Comparison of ENCODE assay signal across 8 cellular contexts in genomic region chr6:45663181-45664180, GRCh38.
DNase-seq lines count a peak whose midpoint lies in the region; ATAC-seq lines count a peak whose summit lies in the region.

No MANE protein-coding gene starts in this region.

- peaks cover 3% of the 10 kb centered on the region for H3K36me3 Mint-ChIP-seq in central memory CD8-positive, alpha-beta T cell (ENCODE audit: insufficient read depth)

- ATAC-seq in central memory CD8-positive, alpha-beta T cell (replicated peaks; ENCODE audit: extremely low read depth, poor library complexity, severe bottlenecking): peak; percentile 63

- peaks cover 16% of the 10 kb centered on the region for H3K4me1 Mint-ChIP-seq in central memory CD8-positive, alpha-beta T cell

- H3K27ac Mint-ChIP-seq in central memory CD8-positive, alpha-beta T cell (ENCODE audit: low read depth): peak overlapping the region; percentile 41

- DNase-seq in NCI-H1417 (lab: John Stamatoyannopoulos, UW) (peak in 2 of 3 experiments; percentile 48 to 54), NCI-H1417 treated with DMSO at 0.1 percent for 48 hours (lab: John Stamatoyannopoulos, UW) (no peak), medulla oblongata (ENCODE audit: extremely low spot score) (peak; percentile 53), NCI-H1436 treated with DMSO at 0.1 percent for 48 hours (lab: John Stamatoyannopoulos, UW) (no peak), amniotic stem cell (lab: John Stamatoyannopoulos, UW) (no peak)
- DNase-seq in central memory CD8-positive, alpha-beta T cell (ENCODE audit: low spot score in 2 of 2): no peak
- peak; percentile 29 to 31 for DNase-seq in stimulated activated CD8-positive, alpha-beta memory T cell treated with anti-CD3 and anti-CD28 coated beads, Interleukin-2, amount 100 ng/mL, for 48 hours (ENCODE audit: low read depth in 2 of 2)
- DNase-seq in NK-92 treated with Interleukin-12 subunit alpha and Interleukin-12 subunit beta, amount 100 ng/mL, for 24 hours (lab: John Stamatoyannopoulos, UW): no peak

- H3K27me3 Mint-ChIP-seq in central memory CD8-positive, alpha-beta T cell: peaks cover 17% of the 10 kb centered on the region

- peak overlapping the region; percentile 55 for H3K4me3 Mint-ChIP-seq in central memory CD8-positive, alpha-beta T cell

- H3K9me3 Mint-ChIP-seq in central memory CD8-positive, alpha-beta T cell: no peaks in the 10 kb centered on the region

Comparison
In these comparisons a context has a peak if more than half of its experiments do, and no peak if none do; other contexts are left out.
1. DNase-seq: peak in NCI-H1417 (2 of 3), medulla oblongata (single experiment) and stimulated activated CD8-positive, alpha-beta memory T cell treated with anti-CD3 and anti-CD28 coated beads, Interleukin-2, amount 100 ng/mL, for 48 hours (2 of 2); none in NCI-H1417 treated with DMSO at 0.1 percent for 48 hours (single experiment), central memory CD8-positive, alpha-beta T cell (0 of 2), NCI-H1436 treated with DMSO at 0.1 percent for 48 hours (single experiment), amniotic stem cell (single experiment) and NK-92 treated with Interleukin-12 subunit alpha and Interleukin-12 subunit beta, amount 100 ng/mL, for 24 hours (single experiment).